ENCODE assay signal across 14 cellular contexts in the genomic region with DNA sequence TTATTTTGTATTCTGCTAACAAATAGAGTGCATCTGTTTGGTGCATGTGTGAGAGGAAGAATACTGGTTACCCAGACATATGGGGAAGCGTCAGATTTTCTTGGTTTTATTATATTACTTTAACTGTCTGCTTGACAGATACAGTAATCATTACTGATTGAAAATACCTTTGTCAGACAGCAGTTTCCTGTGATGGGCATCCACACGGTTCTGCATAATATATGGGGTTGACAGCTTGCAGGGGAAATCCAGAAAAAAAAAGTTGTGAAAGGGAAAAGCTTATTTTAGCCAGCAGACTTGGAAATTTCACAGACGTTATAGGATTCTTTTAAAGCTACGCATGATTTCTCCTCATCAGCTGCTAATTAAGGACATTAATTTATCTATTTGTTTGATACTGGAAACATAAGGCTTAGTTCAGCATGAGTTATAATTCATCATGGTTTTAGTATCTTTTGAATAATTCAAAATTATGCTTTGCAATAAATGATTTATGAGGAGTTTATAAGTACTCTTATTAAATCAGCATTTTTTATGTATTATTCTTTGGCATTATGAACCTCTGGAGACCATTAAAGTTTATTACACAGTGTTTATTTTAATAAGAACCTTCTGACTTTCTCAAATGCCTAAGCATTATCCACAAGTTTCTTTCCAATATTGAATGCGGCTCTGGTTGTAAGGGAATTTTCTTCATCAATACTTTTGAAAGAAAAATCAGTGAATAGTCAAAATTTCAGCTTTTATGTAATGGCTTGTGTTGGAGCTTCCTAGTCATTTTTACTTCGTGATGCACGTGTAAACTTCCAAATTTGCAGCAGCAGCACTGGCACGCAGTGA.
DNase-seq lines count a peak whose midpoint lies in the region; ATAC-seq and TF ChIP-seq lines count a peak whose summit lies in the region.
"Had no signal": no experiment of that assay in that cellular context is flagged by ENCODE, and none has a peak within 500 bp of the region (broad histone marks: within the 10 kb centered on the region; RNA-seq: fewer than 3 reads in every experiment).

No MANE protein-coding gene starts in this region.

- H2BK120ac ChIP-seq in mesenchymal stem cell (ENCODE audit: low read depth, low read length), result no peak overlapping the region

- ATAC-seq in SK-N-SH treated with all-trans-retinoic acid at 6 μM for 48 hours (peak; percentile 77), esophagus mucosa (no peak)
- ATAC-seq in activated CD4-positive, alpha-beta T cell treated with anti-CD3 and anti-CD28 coated beads for 36 hours, result no peak
- ATAC-seq: A549, GM12878 had no signal

- no peak overlapping the region for H2BK15ac ChIP-seq in mesenchymal stem cell (ENCODE audit: low read depth, poor library complexity, severe bottlenecking)

- intact Hi-C loops in activated CD4-positive, alpha-beta T cell treated with anti-CD3 and anti-CD28 coated beads for 36 hours (cut with DNase I, micrococcal nuclease), result no loop called here

- H3K27ac Mint-ChIP-seq in activated CD4-positive, alpha-beta T cell treated with anti-CD3 and anti-CD28 coated beads for 36 hours, result no peak overlapping the region
- H3K27ac Mint-ChIP-seq: CD8-positive, alpha-beta memory T cell; HFFc6 had no signal

- in situ Hi-C loops in GM23248 (cut with MboI) (no loop called here), HAP-1 (cut with MboI; ENCODE audit: low sequenced_read_pairs) (no loop called here)

- H3K4ac ChIP-seq in mesenchymal stem cell (ENCODE audit: low read depth in 1 of 2, low read length in 2 of 2), result no peak overlapping the region

- no peak overlapping the region for H2BK5ac ChIP-seq in mesenchymal stem cell (ENCODE audit: low read depth, low read length, poor library complexity, severe bottlenecking)

- H3K4me1 Mint-ChIP-seq in activated CD4-positive, alpha-beta T cell treated with anti-CD3 and anti-CD28 coated beads for 36 hours, result no peaks in the 10 kb centered on the region
- H3K4me1 Mint-ChIP-seq: CD8-positive, alpha-beta memory T cell had no signal

- no peak overlapping the region for H4K8ac ChIP-seq in mesenchymal stem cell (ENCODE audit: low read length)

- CTCF ChIA-PET in activated CD4-positive, alpha-beta T cell treated with anti-CD3 and anti-CD28 coated beads for 36 hours (lab: Charles Lee), result no interaction called here

- WGBS in GM23248 (ENCODE audit: low coverage in 1 of 2, low lambda C conversion rate in 2 of 2, missing lambda C conversion rate in 2 of 2), 2 experiments, result 42 to 52% methylated on average over 8 of the region's 8 CpGs
- WGBS in mesenchymal stem cell, result 69% methylated on average over 4 of the region's 8 CpGs

- H3K27me3 ChIP-seq in GM23248 (replicated peaks; ENCODE audit: insufficient read depth) (no peaks in the 10 kb centered on the region), mesenchymal stem cell (ENCODE audit: control insufficient read depth in 1 of 2, insufficient read depth in 1 of 2, low read length in 2 of 2) (no peaks in the 10 kb centered on the region), HAP-1 (ENCODE audit: low read depth) (no peaks in the 10 kb centered on the region)
- H3K27me3 ChIP-seq: BLaER1 had no signal

- no peak overlapping the region for H4K91ac ChIP-seq in mesenchymal stem cell (ENCODE audit: low read length)

- DNase-seq in GM23248 (peak; percentile 22), mesenchymal stem cell (no peak), HAP-1 (ENCODE audit: low spot score in 2 of 2) (no peak), NCI-H1048 (lab: John Stamatoyannopoulos, UW) (no peak)
- no peak for DNase-seq in activated CD4-positive, alpha-beta T cell treated with anti-CD3 and anti-CD28 coated beads for 36 hours
- DNase-seq: CD8-positive, alpha-beta memory T cell; DMS53; HCEC 1CT; HFFc6 had no signal

- no peak overlapping the region for H3K27ac ChIP-seq in GM23248
- no peak overlapping the region for H3K27ac ChIP-seq in mesenchymal stem cell (ENCODE audit: low read length, poor library complexity, severe bottlenecking)
- H3K27ac ChIP-seq: A549, BLaER1 had no signal

- H3K14ac ChIP-seq in mesenchymal stem cell (ENCODE audit: low read length in 2 of 2), result no peak overlapping the region

- H3K9ac ChIP-seq in GM23248 (no peak overlapping the region), mesenchymal stem cell (ENCODE audit: low read length) (peak overlapping the region; percentile 1)
- H3K9ac ChIP-seq: BLaER1 had no signal

- peaks cover 3% of the 10 kb centered on the region for H3K27me3 Mint-ChIP-seq in activated CD4-positive, alpha-beta T cell treated with anti-CD3 and anti-CD28 coated beads for 36 hours
- H3K27me3 Mint-ChIP-seq: CD8-positive, alpha-beta memory T cell had no signal

- H3K9me3 ChIP-seq in GM23248 (ENCODE audit: low read depth) (no peaks in the 10 kb centered on the region), mesenchymal stem cell (ENCODE audit: control insufficient read depth, low read length) (peaks cover 11% of the 10 kb centered on the region), HAP-1 (no peaks in the 10 kb centered on the region)
- H3K9me3 ChIP-seq: BLaER1 had no signal

- POLR2A ChIA-PET in activated CD4-positive, alpha-beta T cell treated with anti-CD3 and anti-CD28 coated beads for 36 hours (lab: Charles Lee), result no interaction called here

- H3K4me2 ChIP-seq in GM23248 (ENCODE audit: unreplicated experiment) (no peak overlapping the region), mesenchymal stem cell (ENCODE audit: low read length, poor library complexity, severe bottlenecking) (no peak overlapping the region)
- H3K4me2 ChIP-seq: A549, BLaER1 had no signal

- H3K79me2 ChIP-seq in GM23248 (ENCODE audit: insufficient read depth), result no peaks in the 10 kb centered on the region

- no peaks in the 10 kb centered on the region for H3K36me3 Mint-ChIP-seq in activated CD4-positive, alpha-beta T cell treated with anti-CD3 and anti-CD28 coated beads for 36 hours (ENCODE audit: low read depth)
- H3K36me3 Mint-ChIP-seq: CD8-positive, alpha-beta memory T cell had no signal

- H3K4me1 ChIP-seq in GM23248 (ENCODE audit: insufficient read depth) (peaks cover 36% of the 10 kb centered on the region), mesenchymal stem cell (ENCODE audit: control insufficient read depth, insufficient read depth, low read depth, low read length) (peaks cover 2% of the 10 kb centered on the region), HAP-1 (peaks cover 19% of the 10 kb centered on the region)
- H3K4me1 ChIP-seq: A549, BLaER1 had no signal

- H3K4me3 Mint-ChIP-seq in activated CD4-positive, alpha-beta T cell treated with anti-CD3 and anti-CD28 coated beads for 36 hours, result no peak overlapping the region
- H3K4me3 Mint-ChIP-seq: CD8-positive, alpha-beta memory T cell; HFFc6 had no signal

- no peaks in the 10 kb centered on the region for H4K20me1 ChIP-seq in GM23248 (ENCODE audit: insufficient read depth)
- H4K20me1 ChIP-seq: BLaER1 had no signal

- H3K18ac ChIP-seq in mesenchymal stem cell (ENCODE audit: low read depth in 1 of 2, low read length in 2 of 2), result peak overlapping the region in 1 of 2 experiments; percentile 31

- no peaks in the 10 kb centered on the region for H3K79me1 ChIP-seq in mesenchymal stem cell (replicated peaks; ENCODE audit: low read length, poor library complexity, severe bottlenecking)

- H2AFZ ChIP-seq in GM23248 (no peak overlapping the region), mesenchymal stem cell (ENCODE audit: low read depth, low read length) (no peak overlapping the region)

- H3K36me3 ChIP-seq in GM23248 (ENCODE audit: low read depth) (no peaks in the 10 kb centered on the region), mesenchymal stem cell (ENCODE audit: control insufficient read depth in 1 of 2, insufficient read depth in 2 of 2, low read depth in 1 of 2, low read length in 2 of 2) (no peaks in the 10 kb centered on the region), HAP-1 (replicated peaks) (no peaks in the 10 kb centered on the region)
- H3K36me3 ChIP-seq: BLaER1 had no signal

- H3F3A ChIP-seq in GM23248 (ENCODE audit: insufficient read depth), result peaks cover 29% of the 10 kb centered on the region

- peaks cover 3% of the 10 kb centered on the region for H3K9me3 Mint-ChIP-seq in activated CD4-positive, alpha-beta T cell treated with anti-CD3 and anti-CD28 coated beads for 36 hours (ENCODE audit: low read depth)

- peak overlapping the region in 1 of 2 experiments; percentile 42 for H2BK12ac ChIP-seq in mesenchymal stem cell (ENCODE audit: low read length in 2 of 2)

- H3K4me3 ChIP-seq in GM23248 (no peak overlapping the region), mesenchymal stem cell (ENCODE audit: insufficient read depth in 1 of 2, low read depth in 1 of 2, low read length in 2 of 2) (peak overlapping the region; percentile 3 to 20), HAP-1 (no peak overlapping the region)
- H3K4me3 ChIP-seq: A549, BLaER1, GM12878 had no signal

- peak overlapping the region in 1 of 2 experiments; percentile 72 for H3K23ac ChIP-seq in mesenchymal stem cell (ENCODE audit: low read length in 2 of 2)

- H3K9me2 ChIP-seq in GM23248 (ENCODE audit: insufficient read depth), result no peaks in the 10 kb centered on the region

- H2AK5ac ChIP-seq in mesenchymal stem cell (ENCODE audit: low read length, severe bottlenecking), result no peak overlapping the region

TF ChIP-seq in SK-N-SH treated with all-trans-retinoic acid at 6 μM for 48 hours, 23 proteins besides CTCF, POLR2A, EP300 and RAD21:
- no peak for TF ChIP-seq TCF4 (CRISPR knock-in tag; IDR thresholded peaks at IDR 0.05; ENCODE audit: borderline replicate concordance)
- TF ChIP-seq ZC3H10 (CRISPR knock-in tag; IDR thresholded peaks at IDR 0.05), result peak; percentile 77
- 0 out of 2 replicates have a peak, but pooled peaks have one; percentile 56 for TF ChIP-seq TOX (CRISPR knock-in tag; IDR thresholded peaks at IDR 0.05; ENCODE audit: borderline replicate concordance)

Comparison
In these comparisons a context has a peak if more than half of its experiments do, and no peak if none do; other contexts are left out.
1. H3K4me3 ChIP-seq: peak in mesenchymal stem cell (2 of 2); none in GM23248 (single experiment) and HAP-1 (single experiment).